18 cellular contexts compared by ENCODE assay signal in the genomic region with DNA sequence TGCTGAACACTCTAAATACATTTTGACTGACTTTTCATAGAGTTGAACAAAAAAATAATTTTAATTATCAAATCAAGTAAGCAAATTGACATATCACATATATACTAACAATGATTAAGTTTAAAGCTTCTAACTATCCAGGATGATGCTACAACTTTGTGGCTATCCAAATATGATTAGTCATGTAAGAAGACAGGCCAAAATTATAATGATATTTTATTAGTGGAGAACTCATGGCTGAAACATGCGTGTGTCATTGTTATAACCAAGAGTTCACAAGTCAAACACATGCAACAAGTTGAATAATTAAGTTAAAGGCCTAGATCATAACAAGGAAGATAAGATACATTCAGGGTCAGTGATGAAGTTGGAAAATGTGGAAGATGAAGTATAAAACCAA.
DNase-seq lines count a peak whose midpoint lies in the region; ATAC-seq, FAIRE-seq and TF ChIP-seq lines count a peak whose summit lies in the region.
"Had no signal": no experiment of that assay in that cellular context is flagged by ENCODE, and none has a peak within 500 bp of the region (broad histone marks: within the 10 kb centered on the region; RNA-seq: fewer than 3 reads in every experiment).

No MANE protein-coding gene starts in this region.

- no peak overlapping the region for H2AFZ ChIP-seq in GM23338
- no peak overlapping the region for H2AFZ ChIP-seq in neuronal stem cell (ENCODE audit: low read length)

- no peak overlapping the region for H3K4me3 ChIP-seq in A549
- no peak overlapping the region for H3K4me3 ChIP-seq in GM23338
- H3K4me3 ChIP-seq in neuronal stem cell (ENCODE audit: low read length in 2 of 2) = no peak overlapping the region

- TF ChIP-seq POLR2A in A549 (IDR thresholded peaks at IDR 0.05; ENCODE audit: low read length) = no peak

- H4K8ac ChIP-seq in neuronal stem cell (ENCODE audit: low read depth, low read length) = no peak overlapping the region

- no peak for FAIRE-seq in A549 (lab: Jason Lieb, UNC)
- FAIRE-seq: G401.6, GM12892, H1 had no signal

- H3K9me3 ChIP-seq in A549 (no peaks in the 10 kb centered on the region), neuronal stem cell (replicated peaks in 1 of 2; ENCODE audit: control insufficient read depth in 2 of 2, insufficient read depth in 1 of 2, low read depth in 1 of 2, low read length in 2 of 2) (no peaks in the 10 kb centered on the region)

- no peak overlapping the region for H3K23ac ChIP-seq in neuronal stem cell (ENCODE audit: low read depth, low read length, poor library complexity)

- H3K27me3 ChIP-seq in GM23338 (ENCODE audit: insufficient read depth) = no peaks in the 10 kb centered on the region
- no peaks in the 10 kb centered on the region for H3K27me3 ChIP-seq in neuronal stem cell (ENCODE audit: control insufficient read depth in 3 of 3, insufficient read depth in 3 of 3, low read depth in 1 of 3, low read length in 3 of 3)

- peaks cover 5% of the 10 kb centered on the region; the same call in 1 of the 3 replicates for H3K9me3 Mint-ChIP-seq in GM23338

- peak overlapping the region; percentile 16; the same call in 1 of the 3 replicates for H3K4me2 ChIP-seq in A549
- no peak overlapping the region for H3K4me2 ChIP-seq in GM23338
- no peak overlapping the region for H3K4me2 ChIP-seq in neuronal stem cell (ENCODE audit: insufficient read depth, low read length, poor library complexity, severe bottlenecking)

- CTCF ChIA-PET in A549 (lab: Yijun Ruan, JAX) = no interaction called here

- TF ChIP-seq RAD21 in A549 (conservative IDR thresholded peaks at IDR 0.05 in 1 of 2, IDR thresholded peaks at IDR 0.05 in 1 of 2) = no peak

- no peaks in the 10 kb centered on the region for H3K9me2 ChIP-seq in GM23338 (ENCODE audit: insufficient read depth)

- H2BK12ac ChIP-seq in neuronal stem cell (ENCODE audit: low read length) = no peak overlapping the region

- no peaks in the 10 kb centered on the region for H4K20me1 ChIP-seq in GM23338 (replicated peaks; ENCODE audit: insufficient read depth)

- H2BK15ac ChIP-seq in neuronal stem cell (ENCODE audit: low read length) = no peak overlapping the region

- H3K14ac ChIP-seq in neuronal stem cell (ENCODE audit: low read length) = no peak overlapping the region

- H3K18ac ChIP-seq in neuronal stem cell (ENCODE audit: low read length) = no peak overlapping the region

- H3K79me1 ChIP-seq in neuronal stem cell (ENCODE audit: low read depth, low read length) = no peaks in the 10 kb centered on the region

- no peak overlapping the region for H2BK5ac ChIP-seq in neuronal stem cell (ENCODE audit: low read length)

- H3K27ac ChIP-seq in A549 (no peak overlapping the region), GM23338 (ENCODE audit: low read depth) (no peak overlapping the region), neuronal stem cell (replicated peaks; ENCODE audit: low read length) (no peak overlapping the region)

- no peaks in the 10 kb centered on the region; the same call in 1 of the 2 replicates for H3K36me3 ChIP-seq in GM23338 (ENCODE audit: insufficient read depth)
- H3K36me3 ChIP-seq in neuronal stem cell (replicated peaks in 1 of 2; ENCODE audit: control insufficient read depth in 2 of 2, insufficient read depth in 2 of 2, low read length in 2 of 2) = no peaks in the 10 kb centered on the region

- no peak for ATAC-seq in A549
- no peak for ATAC-seq in GM23338
- ATAC-seq in HG02852 (IDR thresholded peaks at IDR 0.05; ENCODE audit: unreplicated experiment) = no peak

- TF ChIP-seq CTCF in A549 (IDR thresholded peaks at IDR 0.05) = no peak
- TF ChIP-seq CTCF in GM23338 (conservative IDR thresholded peaks at IDR 0.05; ENCODE audit: low read depth in 2 of 2) = no peak

- no peak overlapping the region for H2BK120ac ChIP-seq in neuronal stem cell (ENCODE audit: low read depth, low read length)

- H3F3A ChIP-seq in GM23338 (replicated peaks; ENCODE audit: low read depth) = no peaks in the 10 kb centered on the region

- no peak overlapping the region for H3K9ac ChIP-seq in neuronal stem cell (ENCODE audit: low read depth, low read length, poor library complexity)

- 0 out of 3 replicates have a peak, but pooled peaks cover 2% of the 10 kb centered on the region for H3K36me3 Mint-ChIP-seq in GM23338 (ENCODE audit: low read depth)
- H3K36me3 Mint-ChIP-seq: CD4-positive, alpha-beta memory T cell had no signal

- H3K27ac Mint-ChIP-seq in GM23338 = peak overlapping the region; percentile 11; the same call in 1 of the 2 replicates
- H3K27ac Mint-ChIP-seq: CD4-positive, alpha-beta memory T cell; HFFc6 had no signal

- H3K79me2 ChIP-seq in GM23338 (replicated peaks; ENCODE audit: insufficient read depth) = no peaks in the 10 kb centered on the region

- no peak overlapping the region for H2AK5ac ChIP-seq in neuronal stem cell (ENCODE audit: low read depth, low read length)

- POLR2A ChIA-PET in A549 (lab: Yijun Ruan, JAX) = no interaction called here

- no peak for TF ChIP-seq EP300 in A549 (IDR thresholded peaks at IDR 0.05)

- H4K91ac ChIP-seq in neuronal stem cell (ENCODE audit: low read depth, low read length, poor library complexity) = no peak overlapping the region

- H3K4me1 ChIP-seq in A549 (peaks cover 6% of the 10 kb centered on the region; the same call in 1 of the 3 replicates), GM23338 (ENCODE audit: insufficient read depth) (no peaks in the 10 kb centered on the region), neuronal stem cell (ENCODE audit: control insufficient read depth in 2 of 2, insufficient read depth in 1 of 2, low read depth in 1 of 2, low read length in 2 of 2) (no peaks in the 10 kb centered on the region)

- no peak overlapping the region for H3K4me3 Mint-ChIP-seq in GM23338
- H3K4me3 Mint-ChIP-seq: CD4-positive, alpha-beta memory T cell; HFFc6 had no signal

- 92% methylated on average over 1 of the region's 1 CpG for WGBS in A549 (ENCODE audit: missing lambda C conversion rate)
- WGBS in neuronal stem cell (ENCODE audit: extremely low coverage in 2 of 2, insufficient read length in 2 of 2, insufficient replicate concordance in 1 of 2), 2 donors = no CpG with 5 or more reads among the region's 1 CpG

- no peak for DNase-seq in A549 (ENCODE audit: low read depth in 1 of 2, low spot score in 1 of 2)
- DNase-seq in GM23338 (ENCODE audit: low spot score) = no peak
- DNase-seq in OCI-M1 (lab: John Stamatoyannopoulos, UW) = peak; percentile 31
- DNase-seq in neuronal stem cell (ENCODE audit: low spot score) = no peak
- no peak for DNase-seq in activated gamma-delta T cell (lab: John Stamatoyannopoulos, UW)
- DNase-seq: 8988T; C1 segment of cervical spinal cord; Calu3; CD4-positive, alpha-beta memory T cell; COR-L47; DMS53; DMS79 treated with DMSO at 0.1 percent for 48 hours; H7; HFFc6 had no signal

- peaks cover 3% of the 10 kb centered on the region for H3K4me1 Mint-ChIP-seq in GM23338
- H3K4me1 Mint-ChIP-seq: CD4-positive, alpha-beta memory T cell had no signal

- no peak overlapping the region for H3K4ac ChIP-seq in neuronal stem cell (ENCODE audit: low read length)

- H3K27me3 Mint-ChIP-seq in GM23338 (ENCODE audit: insufficient read depth, low read depth, poor library complexity) = no peaks in the 10 kb centered on the region
- H3K27me3 Mint-ChIP-seq: CD4-positive, alpha-beta memory T cell had no signal

TF ChIP-seq in A549, 52 proteins besides CTCF, POLR2A, EP300 and RAD21 (continues in another document):
- TF ChIP-seq MYC (IDR thresholded peaks at IDR 0.05; ENCODE audit: borderline replicate concordance, low read length) = no peak

TF ChIP-seq in GM23338, 12 proteins besides CTCF, POLR2A, EP300 and RAD21 (continues in another document):
- no peak for TF ChIP-seq ZNF114 (CRISPR knock-in tag; IDR thresholded peaks at IDR 0.05)
- TF ChIP-seq NANOG (IDR thresholded peaks at IDR 0.05; ENCODE audit: borderline replicate concordance) = no peak
- no peak for TF ChIP-seq ETS1 (IDR thresholded peaks at IDR 0.05)
- TF ChIP-seq JUNB (IDR thresholded peaks at IDR 0.05; ENCODE audit: unreplicated experiment) = no peak
